In genomic region chr4:143907811-143908210, GRCh38 we compare ENCODE assay signal across 8 cellular contexts. TPM values are rescaled to one million over a fixed set of nuclear protein-coding genes. Genes with fewer than 3 reads are reported as not detected.
DNase-seq lines count a peak whose midpoint lies in the region; ATAC-seq and TF ChIP-seq lines count a peak whose summit lies in the region.
"Not testable (repeated sequence)": the region's sequence is repeated elsewhere in the genome, so short reads cannot be mapped to it uniquely, and the experiment has no call there.

No MANE protein-coding gene starts in this region.

- not testable (repeated sequence) for H3K9me3 Mint-ChIP-seq in effector memory CD8-positive, alpha-beta T cell

- ATAC-seq in GM21367 (IDR thresholded peaks at IDR 0.05; ENCODE audit: unreplicated experiment) (peak; percentile 61), HG03064 (IDR thresholded peaks at IDR 0.05; ENCODE audit: low read depth, unreplicated experiment) (peak; percentile 44)
- ATAC-seq in effector memory CD8-positive, alpha-beta T cell (replicated peaks), result peak; percentile 49
- ATAC-seq in thoracic aorta (ENCODE audit: insufficient number of reproducible peaks, low FRiP score, low read depth), result not testable (repeated sequence)

- not testable (repeated sequence) for H3K36me3 Mint-ChIP-seq in effector memory CD8-positive, alpha-beta T cell (ENCODE audit: insufficient read depth)

- WGBS in liver, result 28% methylated on average over 3 of the region's 3 CpGs

- not testable (repeated sequence) for H3K27ac ChIP-seq in VCaP; liver (ENCODE audit: low read depth in 1 of 2, low read length in 2 of 2); thoracic aorta

- not testable (repeated sequence) for H3K36me3 ChIP-seq in liver (ENCODE audit: control insufficient read depth in 4 of 4, insufficient read depth in 3 of 4, low read depth in 1 of 4, low read length in 3 of 4); thoracic aorta

- H3K4me1 Mint-ChIP-seq in effector memory CD8-positive, alpha-beta T cell (ENCODE audit: low read depth in 2 of 2), result not testable (repeated sequence)

- not testable (repeated sequence) for H3K4me3 ChIP-seq in liver (ENCODE audit: low read depth in 1 of 3, low read length in 3 of 3); thoracic aorta

- DNase-seq in ELF-1 (ENCODE audit: low read depth, low spot score) (peak; percentile 4), NCI-H1092 treated with DMSO at 0.1 percent for 48 hours (lab: John Stamatoyannopoulos, UW) (peak; percentile 5)
- DNase-seq in effector memory CD8-positive, alpha-beta T cell; thoracic aorta (ENCODE audit: low spot score): not testable (repeated sequence)

- H3K9ac ChIP-seq in liver (ENCODE audit: low read depth in 1 of 2, low read length in 2 of 2), result not testable (repeated sequence)

- H3K27me3 Mint-ChIP-seq in effector memory CD8-positive, alpha-beta T cell, result not testable (repeated sequence)

- not testable (repeated sequence) for H3K4me1 ChIP-seq in liver (ENCODE audit: control insufficient read depth in 4 of 4, insufficient read depth in 4 of 4, low read length in 3 of 4); thoracic aorta (ENCODE audit: control insufficient read depth in 1 of 2, low read depth in 2 of 2)

- not testable (repeated sequence) for H3K27ac Mint-ChIP-seq in effector memory CD8-positive, alpha-beta T cell

- not testable (repeated sequence) for H3K27me3 ChIP-seq in liver (ENCODE audit: control insufficient read depth in 4 of 4, insufficient read depth in 4 of 4, low read length in 3 of 4); thoracic aorta (replicated peaks; ENCODE audit: insufficient read depth)

- TF ChIP-seq RAD21 in liver (IDR thresholded peaks at IDR 0.05), result peak; percentile 40 to 49

- H3K4me3 Mint-ChIP-seq in effector memory CD8-positive, alpha-beta T cell, result not testable (repeated sequence)

- not testable (repeated sequence) for H3K9me3 ChIP-seq in liver (ENCODE audit: control insufficient read depth in 4 of 4, low read length in 3 of 4); thoracic aorta

- TF ChIP-seq CTCF in VCaP (conservative IDR thresholded peaks at IDR 0.05), result peak; percentile 74
- TF ChIP-seq CTCF in liver (IDR thresholded peaks at IDR 0.05; ENCODE audit: low read depth, low read length, missing input control), result peak; percentile 14
- TF ChIP-seq CTCF in thoracic aorta (IDR thresholded peaks at IDR 0.05), result peak; percentile 24

RNA-seq across cellular contexts. Expression of gene GYPE, which starts 2.5 kb away (rescaled TPM):
- 10 to 100 TPM in 1 of 2 donors, under 1 TPM in 1; 0.08 to 53.9 TPM for total RNA-seq in liver
- polyA plus RNA-seq in liver, result under 1 TPM; 0.10 to 0.13 TPM
- 1 to 10 TPM in 1 of 2 donors, not detected in 1; 1.1 TPM for total RNA-seq in thoracic aorta

Comparison
In these comparisons a context has a peak if more than half of its experiments do, and no peak if none do; other contexts are left out.
1. CTCF ChIP-seq: peak in every context shown above with its lines; median percentile 74 in VCaP; 24 in thoracic aorta; 14 in liver.